In genomic region chr10:132861116-132861691, GRCh38 we compare ENCODE assay signal across 26 cellular contexts.
A peak's percentile ranks its signal among the peaks of the same experiment; 100 is the strongest.
DNase-seq lines count a peak whose midpoint lies in the region; FAIRE-seq and TF ChIP-seq lines count a peak whose summit lies in the region.
"Had no signal": no experiment of that assay in that cellular context is flagged by ENCODE, and none has a peak within 500 bp of the region (broad histone marks: within the 10 kb centered on the region; RNA-seq: fewer than 3 reads in every experiment).

No MANE protein-coding gene starts in this region.

- no peaks in the 10 kb centered on the region for H4K20me1 ChIP-seq in BLaER1
- no peaks in the 10 kb centered on the region for H4K20me1 ChIP-seq in H1 (replicated peaks in 1 of 2; ENCODE audit: control insufficient read depth in 1 of 2, insufficient read depth in 2 of 2, low read length in 2 of 2)

- peak overlapping the region; percentile 85 for H3K4me2 ChIP-seq in BLaER1
- no peak overlapping the region for H3K4me2 ChIP-seq in H1 (ENCODE audit: insufficient read depth in 1 of 2, low read depth in 2 of 2, low read length in 2 of 2)

- no peaks in the 10 kb centered on the region for H3K36me3 ChIP-seq in BLaER1
- no peaks in the 10 kb centered on the region for H3K36me3 ChIP-seq in H1 (ENCODE audit: control insufficient read depth in 2 of 4, insufficient read depth in 4 of 4, low read length in 3 of 4)
- peaks cover 0 to 6% (median 3%) of the 10 kb centered on the region in 4 donors for H3K36me3 ChIP-seq in stomach
- H3K36me3 ChIP-seq: cardiac muscle cell, vagina had no signal

- no peaks in the 10 kb centered on the region for H3K23me2 ChIP-seq in H1 (ENCODE audit: low read depth, low read length)

- TF ChIP-seq POLR2A in H1 (IDR thresholded peaks at IDR 0.05; ENCODE audit: control extremely low read depth in 1 of 2, low read depth in 2 of 2, low read length in 2 of 2) (no peak), stomach (IDR thresholded peaks at IDR 0.05) (no peak)

- H2AFZ ChIP-seq in H1 (ENCODE audit: low read length): no peak overlapping the region

- TF ChIP-seq EP300 in H1 (IDR thresholded peaks at IDR 0.05; ENCODE audit: borderline replicate concordance in 1 of 2, low read depth in 2 of 2, low read length in 2 of 2) (no peak), stomach (IDR thresholded peaks at IDR 0.05) (no peak)

- H2BK15ac ChIP-seq in H1 (ENCODE audit: low read length): peak overlapping the region; percentile 46; the same call in 1 of the 2 replicates

- CTCF ChIA-PET in activated CD4-positive, alpha-beta T cell treated with anti-CD3 and anti-CD28 coated beads, Interleukin-2, amount 10 ng/mL, durations not matched to agents 7 days and 5 days (lab: Charles Lee): no interaction called here
- CTCF ChIA-PET in H1 (lab: Charles Lee; ENCODE audit: partially characterized antibody): interaction anchor here (1.0 to 4.1 kb wide), 13 partner anchors 9 to 310 kb away, joined by 3 to 18 read pairs (median 6); no protein-coding TSS in a partner anchor

- no peak overlapping the region for H3K4me3 Mint-ChIP-seq in activated CD4-positive, alpha-beta T cell treated with anti-CD3 and anti-CD28 coated beads, Interleukin-2, amount 10 ng/mL, durations not matched to agents 7 days and 5 days
- no peak overlapping the region for H3K4me3 Mint-ChIP-seq in nephron progenitor cell
- H3K4me3 Mint-ChIP-seq: activated CD8-positive, alpha-beta T cell treated with anti-CD3 and anti-CD28 coated beads, Interleukin-2, amount 10 ng/mL, durations not matched to agents 7 days and 5 days; activated T-helper 17 cell treated with anti-CD3 and anti-CD28 coated beads, Interleukin-2, amount 50 U/mL, for 72 hours; neural crest cell; T-helper 2 cell treated with Interferon-gamma antibody and Interleukin-4, amounts not matched to agents 5 μg/mL and 100 μg/mL, for 36 hours had no signal

- H3K23ac ChIP-seq in H1 (ENCODE audit: insufficient read length): no peak overlapping the region

- H3K27me3 ChIP-seq in BLaER1: no peaks in the 10 kb centered on the region
- H3K27me3 ChIP-seq in H1 (replicated peaks in 1 of 4; ENCODE audit: control insufficient read depth in 3 of 4, extremely low read depth in 1 of 4, insufficient read depth in 3 of 4, low read length in 3 of 4): no peaks in the 10 kb centered on the region; a peak in 1 of 7 replicates
- H3K27me3 ChIP-seq in stomach: peaks cover 0 to 66% (median 10%) of the 10 kb centered on the region in 3 donors
- H3K27me3 ChIP-seq: cardiac muscle cell, vagina had no signal

- no peaks in the 10 kb centered on the region for H3K9me3 ChIP-seq in BLaER1
- no peaks in the 10 kb centered on the region for H3K9me3 ChIP-seq in H1 (ENCODE audit: insufficient read depth in 2 of 2, low read depth in 1 of 2, low read length in 1 of 2)
- peaks cover 0 to 13% (median 3%) of the 10 kb centered on the region in 4 donors for H3K9me3 ChIP-seq in stomach
- H3K9me3 ChIP-seq: Caco-2, psoas muscle, vagina had no signal

- TF ChIP-seq RAD21 in H1 (IDR thresholded peaks at IDR 0.05 in 1 of 2, conservative IDR thresholded peaks at IDR 0.05 in 1 of 2; ENCODE audit: low read depth in 2 of 2, low read length in 2 of 2): no peak

- no peak overlapping the region for H2BK120ac ChIP-seq in H1 (replicated peaks; ENCODE audit: low read depth, low read length)

- no peaks in the 10 kb centered on the region for H3K9me3 Mint-ChIP-seq in activated CD4-positive, alpha-beta T cell treated with anti-CD3 and anti-CD28 coated beads, Interleukin-2, amount 10 ng/mL, durations not matched to agents 7 days and 5 days
- H3K9me3 Mint-ChIP-seq in nephron progenitor cell: peaks cover 10% of the 10 kb centered on the region
- H3K9me3 Mint-ChIP-seq: activated T-helper 17 cell treated with anti-CD3 and anti-CD28 coated beads, Interleukin-2, amount 50 U/mL, for 72 hours; neural crest cell; T-helper 2 cell treated with Interferon-gamma antibody and Interleukin-4, amounts not matched to agents 5 μg/mL and 100 μg/mL, for 36 hours had no signal

- H3K27ac ChIP-seq in BLaER1: peak overlapping the region; percentile 68
- no peak overlapping the region for H3K27ac ChIP-seq in H1 (ENCODE audit: low read depth, low read length)
- no peak overlapping the region for H3K27ac ChIP-seq in stomach
- H3K27ac ChIP-seq: cardiac muscle cell, HL-60, psoas muscle, vagina had no signal

- no peak for DNase-seq in activated CD4-positive, alpha-beta T cell treated with anti-CD3 and anti-CD28 coated beads, Interleukin-2, amount 10 ng/mL, durations not matched to agents 7 days and 5 days
- DNase-seq in activated CD4-positive, alpha-beta T cell treated with anti-CD3 and anti-CD28 coated beads, Interleukin-2, amount 50 U/mL, for 4 hours: no peak
- DNase-seq in H1 (ENCODE audit: low read depth in 1 of 2, low spot score in 2 of 2): peak in 1 of 2 experiments; percentile 41
- no peak for DNase-seq in nephron progenitor cell
- no peak for DNase-seq in stomach
- DNase-seq in NCI-H1417 treated with DMSO at 0.1 percent for 48 hours (lab: John Stamatoyannopoulos, UW): no peak
- DNase-seq in NCI-H1105 (lab: John Stamatoyannopoulos, UW): no peak
- DNase-seq: activated CD8-positive, alpha-beta T cell treated with anti-CD3 and anti-CD28 coated beads, Interleukin-2, amount 10 ng/mL, durations not matched to agents 7 days and 5 days; amygdala; EL; erythroblast; foreskin melanocyte; NCI-H1436; NCI-H510A treated with DMSO at 0.1 percent for 48 hours; NK-92 treated with Interleukin-12 subunit alpha and Interleukin-12 subunit beta, amount 100 ng/mL, for 24 hours; stimulated activated CD8-positive, alpha-beta memory T cell treated with anti-CD3 and anti-CD28 coated beads, Interleukin-4, amount 100 ng/mL, for 48 hours had no signal

- 94% methylated on average over 21 of the region's 22 CpGs; no CpG with 5 or more reads in 1 of the 2 experiments for WGBS in H1 (ENCODE audit: extremely low coverage in 1 of 2, insufficient coverage in 1 of 2, insufficient read length in 1 of 2, insufficient replicate concordance in 2 of 2, low coverage in 1 of 2, low lambda C conversion rate in 2 of 2, missing lambda C conversion rate in 1 of 2), 2 experiments
- WGBS in stomach, 5 donors: 83 to 90% (median 89%) methylated on average over 21 to 22 of the region's 22 CpGs

- peaks cover 12% of the 10 kb centered on the region for H3K4me1 Mint-ChIP-seq in activated CD4-positive, alpha-beta T cell treated with anti-CD3 and anti-CD28 coated beads, Interleukin-2, amount 10 ng/mL, durations not matched to agents 7 days and 5 days
- peaks cover 59% of the 10 kb centered on the region for H3K4me1 Mint-ChIP-seq in nephron progenitor cell

- 0 out of 2 replicates have a peak overlapping the region, but pooled peaks have one; percentile 39 for H2BK12ac ChIP-seq in H1 (ENCODE audit: low read depth, low read length)

- no peaks in the 10 kb centered on the region for H3K36me3 Mint-ChIP-seq in activated CD4-positive, alpha-beta T cell treated with anti-CD3 and anti-CD28 coated beads, Interleukin-2, amount 10 ng/mL, durations not matched to agents 7 days and 5 days (ENCODE audit: low read depth)
- no peaks in the 10 kb centered on the region for H3K36me3 Mint-ChIP-seq in nephron progenitor cell (ENCODE audit: low read depth)

- no peak overlapping the region for H3K56ac ChIP-seq in H1 (replicated peaks; ENCODE audit: insufficient read length, low read depth, low read length)

- TF ChIP-seq CTCF in H1 (IDR thresholded peaks at IDR 0.05; ENCODE audit: control extremely low read depth in 1 of 3, insufficient read depth in 1 of 3, low read depth in 1 of 3, low read length in 3 of 3): no peak
- TF ChIP-seq CTCF in nephron progenitor cell (IDR thresholded peaks at IDR 0.05): no peak
- TF ChIP-seq CTCF in stomach (IDR thresholded peaks at IDR 0.05): no peak

- no peak overlapping the region for H3K4ac ChIP-seq in H1 (replicated peaks; ENCODE audit: insufficient read length, low read depth, low read length)

- no peak overlapping the region for H2AK5ac ChIP-seq in H1 (ENCODE audit: low read depth, low read length)

- H4K5ac ChIP-seq in H1 (ENCODE audit: insufficient read length, low read depth, low read length): no peak overlapping the region

- H3K9ac ChIP-seq in BLaER1 (no peak overlapping the region), H1 (replicated peaks in 1 of 4; ENCODE audit: extremely low read depth in 1 of 4, low read depth in 3 of 4, low read length in 3 of 4) (no peak overlapping the region)

- H3K4me1 ChIP-seq in BLaER1: peaks cover 78% of the 10 kb centered on the region
- peaks cover 0 to 6% (median 3%) of the 10 kb centered on the region in 4 experiments; a peak in 5 of 7 replicates for H3K4me1 ChIP-seq in H1 (replicated peaks in 1 of 4; ENCODE audit: control insufficient read depth in 3 of 4, insufficient read depth in 4 of 4, low read length in 3 of 4)
- peaks cover 6 to 12% (median 10%) of the 10 kb centered on the region in 4 donors for H3K4me1 ChIP-seq in stomach
- H3K4me1 ChIP-seq: Caco-2, psoas muscle had no signal

- POLR2A ChIA-PET in activated CD4-positive, alpha-beta T cell treated with anti-CD3 and anti-CD28 coated beads, Interleukin-2, amount 10 ng/mL, durations not matched to agents 7 days and 5 days (lab: Charles Lee): no interaction called here
- POLR2A ChIA-PET in H1 (lab: Charles Lee; ENCODE audit: partially characterized antibody): no interaction called here

- peak overlapping the region; percentile 71 for H3K27ac Mint-ChIP-seq in activated CD4-positive, alpha-beta T cell treated with anti-CD3 and anti-CD28 coated beads, Interleukin-2, amount 10 ng/mL, durations not matched to agents 7 days and 5 days
- peak overlapping the region; percentile 77 for H3K27ac Mint-ChIP-seq in nephron progenitor cell
- H3K27ac Mint-ChIP-seq: activated CD8-positive, alpha-beta T cell treated with anti-CD3 and anti-CD28 coated beads, Interleukin-2, amount 10 ng/mL, durations not matched to agents 7 days and 5 days; activated T-helper 17 cell treated with anti-CD3 and anti-CD28 coated beads, Interleukin-2, amount 50 U/mL, for 72 hours; T-helper 2 cell treated with Interferon-gamma antibody and Interleukin-4, amounts not matched to agents 5 μg/mL and 100 μg/mL, for 36 hours had no signal

- H3K14ac ChIP-seq in H1 (ENCODE audit: insufficient read length): no peak overlapping the region

- no peak for FAIRE-seq in H1 (lab: Jason Lieb, UNC)
- FAIRE-seq: RCC 7860 had no signal

- H3K79me1 ChIP-seq in H1 (ENCODE audit: low read depth, low read length): no peaks in the 10 kb centered on the region

- H3K27me3 Mint-ChIP-seq in activated CD4-positive, alpha-beta T cell treated with anti-CD3 and anti-CD28 coated beads, Interleukin-2, amount 10 ng/mL, durations not matched to agents 7 days and 5 days: no peaks in the 10 kb centered on the region
- peaks cover 5% of the 10 kb centered on the region for H3K27me3 Mint-ChIP-seq in nephron progenitor cell (ENCODE audit: low read depth, poor library complexity)

- intact Hi-C loops in stomach (cut with DNase I; ENCODE audit: low total_unique reads): no loop called here

- peak overlapping the region; percentile 87; the same call in 1 of the 2 replicates for H2BK20ac ChIP-seq in H1 (ENCODE audit: low read length)

- H4K91ac ChIP-seq in H1 (replicated peaks; ENCODE audit: insufficient read length, low read length): peak overlapping the region; percentile 85

- H3K79me2 ChIP-seq in H1 (ENCODE audit: control insufficient read depth in 1 of 2, insufficient read depth in 2 of 2, low read length in 2 of 2): no peaks in the 10 kb centered on the region

- H4K8ac ChIP-seq in H1 (ENCODE audit: extremely low read depth, insufficient read depth, low read length): peak overlapping the region; percentile 79; the same call in 1 of the 2 replicates

- H2BK5ac ChIP-seq in H1 (ENCODE audit: low read depth, low read length): 0 out of 2 replicates have a peak overlapping the region, but pooled peaks have one; percentile 35

- no peak overlapping the region for H3K18ac ChIP-seq in H1 (ENCODE audit: extremely low read depth, low read length)

- H3K4me3 ChIP-seq in BLaER1: no peak overlapping the region
- no peak overlapping the region for H3K4me3 ChIP-seq in H1 (ENCODE audit: extremely low read depth in 1 of 4, insufficient read depth in 2 of 4, low read depth in 3 of 4, low read length in 4 of 4)
- no peak overlapping the region for H3K4me3 ChIP-seq in stomach
- H3K4me3 ChIP-seq: cardiac muscle cell, psoas muscle, vagina had no signal
